Comparison of ENCODE assay signal across 27 cellular contexts in the genomic region with DNA sequence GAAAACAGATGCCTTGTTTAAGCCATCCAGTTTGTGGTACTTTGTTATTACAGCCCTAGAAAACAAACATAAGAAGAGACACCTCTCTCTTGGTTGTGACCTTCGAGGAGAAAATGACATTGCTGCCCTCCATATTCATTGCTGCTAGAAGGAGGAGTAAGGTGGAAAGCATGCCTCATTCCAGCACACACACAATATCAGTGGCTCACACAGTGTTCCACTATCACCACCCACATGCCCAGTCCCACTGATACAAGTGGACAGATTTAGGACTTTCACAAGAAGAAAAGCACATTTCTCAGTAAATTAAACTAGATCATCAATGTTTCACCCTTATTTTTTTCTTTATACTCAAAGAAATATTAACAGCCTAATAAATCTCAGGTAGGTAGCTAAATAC.
"Had no signal": no experiment of that assay in that cellular context is flagged by ENCODE, and none has a peak within 500 bp of the region (broad histone marks: within the 10 kb centered on the region; RNA-seq: fewer than 3 reads in every experiment).

No MANE protein-coding gene starts in this region.

- H3K9me3 Mint-ChIP-seq: activated CD8-positive, alpha-beta T cell treated with anti-CD3 and anti-CD28 coated beads for 36 hours; activated naive CD4-positive, alpha-beta T cell treated with anti-CD3 and anti-CD28 coated beads, Interleukin-2, amount 50 U/mL, for 24 hours; activated T-cell treated with anti-CD3 and anti-CD28 coated beads, Interleukin-2, amount 50 U/mL, for 24 hours; activated T-helper 2 cell treated with anti-CD3 and anti-CD28 coated beads, Interferon-gamma antibody, Interleukin-2, Interleukin-4, amounts not matched to agents 10 μg/mL and 5 μg/mL and 100 μg/mL, durations not matched to agents 14 hours and 24 hours and 36 hours; central memory CD8-positive, alpha-beta T cell had no signal

- ATAC-seq: activated CD8-positive, alpha-beta T cell treated with anti-CD3 and anti-CD28 coated beads for 36 hours had no signal

- DNase-seq: activated CD4-positive, alpha-beta T cell treated with anti-CD3 and anti-CD28 coated beads for 1 hour; activated CD4-positive, alpha-beta T cell treated with anti-CD3 and anti-CD28 coated beads for 48 hours; activated CD4-positive, CD25-positive, alpha-beta regulatory T cell; activated CD8-positive, alpha-beta T cell treated with anti-CD3 and anti-CD28 coated beads for 36 hours; activated gamma-delta T cell; activated naive CD4-positive, alpha-beta T cell treated with Interleukin-2 at 50 U/mL for 16 hours; activated T-cell treated with anti-CD3 and anti-CD28 coated beads, Interleukin-2, amount 50 U/mL, for 24 hours; anterior cingulate cortex; MG63; NCI-H1048; NCI-H1105 treated with DMSO at 0.1 percent for 48 hours; NCI-H1436; NCI-H1694; NCI-H2029; NCI-H345; NCI-H524 treated with DMSO at 0.1 percent for 48 hours; NCI-H748 treated with DMSO at 0.1 percent for 48 hours; NK-92 treated with Interleukin-12 subunit alpha and Interleukin-12 subunit beta, amount 100 ng/mL, for 24 hours; PC-9; Right ventricle myocardium superior; T1000; WERI-Rb-1 had no signal

- H3K27ac Mint-ChIP-seq: activated CD8-positive, alpha-beta T cell treated with anti-CD3 and anti-CD28 coated beads for 36 hours; activated naive CD4-positive, alpha-beta T cell treated with anti-CD3 and anti-CD28 coated beads, Interleukin-2, amount 50 U/mL, for 24 hours; activated T-cell treated with anti-CD3 and anti-CD28 coated beads, Interleukin-2, amount 50 U/mL, for 24 hours; activated T-helper 2 cell treated with anti-CD3 and anti-CD28 coated beads, Interferon-gamma antibody, Interleukin-2, Interleukin-4, amounts not matched to agents 10 μg/mL and 5 μg/mL and 100 μg/mL, durations not matched to agents 14 hours and 24 hours and 36 hours had no signal

- H3K4me3 ChIP-seq: cardiac muscle cell, MG63, PC-9, SK-N-MC had no signal

- H3K27ac ChIP-seq: cardiac muscle cell, PC-9, SK-N-MC, WERI-Rb-1 had no signal

- H3K4me3 Mint-ChIP-seq: activated CD8-positive, alpha-beta T cell treated with anti-CD3 and anti-CD28 coated beads for 36 hours; activated naive CD4-positive, alpha-beta T cell treated with anti-CD3 and anti-CD28 coated beads, Interleukin-2, amount 50 U/mL, for 24 hours; activated T-cell treated with anti-CD3 and anti-CD28 coated beads, Interleukin-2, amount 50 U/mL, for 24 hours; central memory CD8-positive, alpha-beta T cell had no signal

- H3K36me3 ChIP-seq: cardiac muscle cell, MG63, WERI-Rb-1 had no signal

- H2AFZ ChIP-seq: PC-9 had no signal

- H3K27me3 ChIP-seq: cardiac muscle cell, MG63 had no signal

- H3K36me3 Mint-ChIP-seq: activated naive CD4-positive, alpha-beta T cell treated with anti-CD3 and anti-CD28 coated beads, Interleukin-2, amount 50 U/mL, for 24 hours had no signal

- H3K9me3 ChIP-seq: MG63 had no signal

- H3K4me1 Mint-ChIP-seq: central memory CD8-positive, alpha-beta T cell had no signal

- H3K4me2 ChIP-seq: PC-9 had no signal
